Comparison of ENCODE assay signal across 10 cellular contexts in the genomic region with DNA sequence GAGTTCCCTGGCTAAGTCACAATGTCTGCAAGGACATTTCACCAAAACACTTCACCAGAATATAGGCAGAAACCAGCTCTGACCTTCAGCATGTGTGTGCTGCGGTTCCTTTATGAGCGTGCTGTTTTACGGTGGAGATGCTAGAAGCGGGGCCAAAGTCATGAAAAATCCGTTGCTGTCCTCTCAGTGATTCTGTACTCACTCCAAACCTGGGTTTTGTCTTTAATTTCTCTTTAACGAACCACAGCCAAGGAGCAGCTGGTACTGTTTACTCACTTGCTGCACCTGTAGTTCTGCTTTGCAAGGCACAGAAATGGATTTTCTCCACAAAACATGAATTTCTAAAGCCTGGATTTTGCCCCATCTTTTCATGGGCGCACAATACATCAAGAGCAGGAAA.
"Had no signal": no experiment of that assay in that cellular context is flagged by ENCODE, and none has a peak within 500 bp of the region (broad histone marks: within the 10 kb centered on the region; RNA-seq: fewer than 3 reads in every experiment).

No MANE protein-coding gene starts in this region.

- FAIRE-seq: endometrium, small intestine had no signal

- DNase-seq: activated effector memory CD4-positive, alpha-beta T cell treated with Interleukin-2 at 50 U/mL for 16 hours; amniotic stem cell; brain microvascular endothelial cell; dermis blood vessel endothelial cell; mammary epithelial cell; mucosa of descending colon; naive thymus-derived CD8-positive, alpha-beta T cell; small intestine; transverse colon had no signal
